In genomic region chr9:120734607-120735006, GRCh38 we compare ENCODE assay signal across 17 cellular contexts. TPM values are rescaled to one million over a fixed set of nuclear protein-coding genes. Genes with fewer than 3 reads are reported as not detected.
DNase-seq lines count a peak whose midpoint lies in the region; ATAC-seq and TF ChIP-seq lines count a peak whose summit lies in the region.
"Had no signal": no experiment of that assay in that cellular context is flagged by ENCODE, and none has a peak within 500 bp of the region (broad histone marks: within the 10 kb centered on the region; RNA-seq: fewer than 3 reads in every experiment).

No MANE protein-coding gene starts in this region.

- no peaks in the 10 kb centered on the region for H3K36me3 ChIP-seq in BLaER1 treated with 17β-estradiol and CSF1 and Interleukin-3, amounts not matched to agents 10 nM and 100 nM
- no peaks in the 10 kb centered on the region for H3K36me3 ChIP-seq in ascending aorta
- H3K36me3 ChIP-seq in psoas muscle (ENCODE audit: insufficient read depth in 1 of 2, low read depth in 1 of 2), result no peaks in the 10 kb centered on the region
- H3K36me3 ChIP-seq: SJCRH30 had no signal

- no peaks in the 10 kb centered on the region for H4K20me1 ChIP-seq in BLaER1 treated with 17β-estradiol and CSF1 and Interleukin-3, amounts not matched to agents 10 nM and 100 nM

- no peak overlapping the region for H3K4me3 ChIP-seq in BLaER1 treated with 17β-estradiol and CSF1 and Interleukin-3, amounts not matched to agents 10 nM and 100 nM
- H3K4me3 ChIP-seq in ascending aorta (no peak overlapping the region), psoas muscle (no peak overlapping the region)
- H3K4me3 ChIP-seq: SJCRH30 had no signal

- peak; percentile 68 for DNase-seq in MV-4-11 (lab: John Stamatoyannopoulos, UW)
- no peak for DNase-seq in ascending aorta (ENCODE audit: low spot score in 2 of 2)
- DNase-seq in psoas muscle, result no peak
- DNase-seq in epidermal melanocyte (ENCODE audit: insufficient read length, low spot score), result no peak
- DNase-seq in COLO668 (lab: John Stamatoyannopoulos, UW; ENCODE audit: unreplicated experiment), result no peak
- DNase-seq in NCI-H748 (lab: John Stamatoyannopoulos, UW; ENCODE audit: unreplicated experiment), result no peak
- no peak for DNase-seq in NCI-H1417 (lab: John Stamatoyannopoulos, UW)
- DNase-seq: activated CD4-positive, CD25-positive, alpha-beta regulatory T cell; activated CD8-positive, alpha-beta T cell treated with anti-CD3 and anti-CD28 coated beads for 36 hours; activated naive CD4-positive, alpha-beta T cell treated with anti-CD3 and anti-CD28 coated beads, Interleukin-2, amount 10 ng/mL, durations not matched to agents 7 days and 5 days; activated T-cell treated with anti-CD3 and anti-CD28 coated beads, Interleukin-2, amount 50 U/mL, for 4 hours; effector memory CD4-positive, alpha-beta T cell; H7; NCI-H187; SJCRH30; stimulated activated CD4-positive, alpha-beta T cell treated with anti-CD3 and anti-CD28 coated beads, Interleukin-12 subunit alpha, Interleukin-12 subunit beta, amount 100 ng/mL, for 4 hours had no signal

- intact Hi-C loops in ascending aorta (cut with DNase I), result loop anchor here (10.0 kb wide), 1 partner anchor 200 kb away; no protein-coding TSS in a partner anchor
- intact Hi-C loops in psoas muscle (cut with DNase I), result no loop called here

- peaks cover 0 to 4% (median 0%) of the 10 kb centered on the region in 11 experiments; a peak in 1 of 22 replicates for H3K9me3 ChIP-seq in BLaER1 treated with 17β-estradiol and CSF1 and Interleukin-3, amounts not matched to agents 10 nM and 100 nM (replicated peaks in 1 of 11)
- H3K9me3 ChIP-seq in ascending aorta (no peaks in the 10 kb centered on the region), psoas muscle (no peaks in the 10 kb centered on the region)
- H3K9me3 ChIP-seq: SJCRH30 had no signal

- TF ChIP-seq CTCF in ascending aorta (IDR thresholded peaks at IDR 0.05) (no peak), psoas muscle (IDR thresholded peaks at IDR 0.05) (no peak)

- H3K27ac ChIP-seq in BLaER1 treated with 17β-estradiol and CSF1 and Interleukin-3, amounts not matched to agents 10 nM and 100 nM, result peak overlapping the region; percentile 10 to 77 (median 58); a peak in 18 of 22 replicates
- H3K27ac ChIP-seq in ascending aorta (peak overlapping the region; percentile 57 to 85), psoas muscle (peak overlapping the region; percentile 23)
- H3K27ac ChIP-seq: SJCRH30 had no signal

- H3K9ac ChIP-seq in BLaER1 treated with 17β-estradiol and CSF1 and Interleukin-3, amounts not matched to agents 10 nM and 100 nM, result peak overlapping the region in 6 of 11 experiments; percentile 1 to 49 (median 31); a peak in 11 of 22 replicates

- no peaks in the 10 kb centered on the region for H3K27me3 ChIP-seq in BLaER1 treated with 17β-estradiol and CSF1 and Interleukin-3, amounts not matched to agents 10 nM and 100 nM
- H3K27me3 ChIP-seq in ascending aorta, result no peaks in the 10 kb centered on the region
- no peaks in the 10 kb centered on the region for H3K27me3 ChIP-seq in psoas muscle (ENCODE audit: insufficient read depth in 3 of 3, low read length in 2 of 3)
- H3K27me3 ChIP-seq: SJCRH30 had no signal

- H3K4me2 ChIP-seq in BLaER1 treated with 17β-estradiol and CSF1 and Interleukin-3, amounts not matched to agents 10 nM and 100 nM, result peak overlapping the region; percentile 2 to 64 (median 36); a peak in 17 of 22 replicates

- peaks cover 7 to 50% (median 23%) of the 10 kb centered on the region in 10 experiments; a peak in 18 of 20 replicates for H3K4me1 ChIP-seq in BLaER1 treated with 17β-estradiol and CSF1 and Interleukin-3, amounts not matched to agents 10 nM and 100 nM
- H3K4me1 ChIP-seq in ascending aorta (peaks cover 7 to 24% of the 10 kb centered on the region in 2 donors), psoas muscle (no peaks in the 10 kb centered on the region)

- ATAC-seq in psoas muscle, result no peak
- ATAC-seq: activated CD8-positive, alpha-beta T cell treated with anti-CD3 and anti-CD28 coated beads for 36 hours; activated T-cell treated with anti-CD3 and anti-CD28 coated beads, Interleukin-2, amount 50 U/mL, for 4 hours had no signal

RNA-seq across cellular contexts. Expression of gene MEGF9, which starts 20.3 kb away (rescaled TPM):
- 14.3 TPM for total RNA-seq in ascending aorta
- 10 to 100 TPM in 1 of 4 donors, 1 to 10 TPM in 3; 6.1 to 11.4 (median 8.1) TPM for total RNA-seq in psoas muscle
- polyA plus RNA-seq in psoas muscle, result 10 to 100 TPM in 1 of 3 donors, 1 to 10 TPM in 2; 2.0 to 12.7 (median 4.5) TPM

RNA-seq across cellular contexts. Expression of gene FBXW2, which starts 58.6 kb away (rescaled TPM):
- total RNA-seq in ascending aorta (35.5 TPM), psoas muscle (10 to 100 TPM; 22.6 to 36.8 (median 26.4) TPM)
- polyA plus RNA-seq in psoas muscle, result 10 to 100 TPM in 2 of 3 donors, 1 to 10 TPM in 1; 8.0 to 26.5 (median 22.1) TPM
